8 cellular contexts compared by ENCODE assay signal in genomic region chrX:119698835-119699234, GRCh38. TPM values are rescaled to one million over a fixed set of nuclear protein-coding genes. Genes with fewer than 3 reads are reported as not detected.
A peak's percentile ranks its signal among the peaks of the same experiment; 100 is the strongest.
DNase-seq lines count a peak whose midpoint lies in the region; ATAC-seq and TF ChIP-seq lines count a peak whose summit lies in the region.

No MANE protein-coding gene starts in this region.

- H3K27ac ChIP-seq in AG04450 (ENCODE audit: low read depth, low read length) (no peak overlapping the region), tibial artery (no peak overlapping the region)

- H3K27me3 ChIP-seq in AG04450 (ENCODE audit: control insufficient read depth, insufficient read depth, low read length) (no peaks in the 10 kb centered on the region), tibial artery (no peaks in the 10 kb centered on the region)

- POLR2A ChIA-PET in AG04450 (lab: Yijun Ruan, JAX) = no interaction called here
- POLR2A ChIA-PET in GM10248 (lab: Yijun Ruan, JAX) = no interaction called here

- H3K9me3 ChIP-seq in AG04450 (ENCODE audit: control insufficient read depth, insufficient read depth, low read length) (no peaks in the 10 kb centered on the region), tibial artery (no peaks in the 10 kb centered on the region)

- H3K9me3 Mint-ChIP-seq in activated naive CD8-positive, alpha-beta T cell treated with anti-CD3 and anti-CD28 coated beads, Interleukin-2, amount 50 U/mL, for 24 hours = no peaks in the 10 kb centered on the region

- DNase-seq in AG04450 (ENCODE audit: low read depth, low spot score) (no peak), GM10248 (ENCODE audit: extremely low spot score) (no peak), NCI-H1694 treated with DMSO at 0.1 percent for 48 hours (lab: John Stamatoyannopoulos, UW) (peak; percentile 32), kidney tubule cell (ENCODE audit: low spot score) (peak; percentile 62), tibial artery (no peak), NCI-H2107 treated with DMSO at 0.1 percent for 48 hours (lab: John Stamatoyannopoulos, UW; ENCODE audit: unreplicated experiment) (no peak)
- DNase-seq in activated naive CD8-positive, alpha-beta T cell treated with anti-CD3 and anti-CD28 coated beads, Interleukin-2, amount 50 U/mL, for 24 hours = no peak

- no peaks in the 10 kb centered on the region for H3K4me1 Mint-ChIP-seq in activated naive CD8-positive, alpha-beta T cell treated with anti-CD3 and anti-CD28 coated beads, Interleukin-2, amount 50 U/mL, for 24 hours

- H3K4me3 Mint-ChIP-seq in activated naive CD8-positive, alpha-beta T cell treated with anti-CD3 and anti-CD28 coated beads, Interleukin-2, amount 50 U/mL, for 24 hours = no peak overlapping the region

- H3K4me1 ChIP-seq in tibial artery = peaks cover 0 to 5% (median 0%) of the 10 kb centered on the region in 4 donors

- no peak overlapping the region for H3K27ac Mint-ChIP-seq in activated naive CD8-positive, alpha-beta T cell treated with anti-CD3 and anti-CD28 coated beads, Interleukin-2, amount 50 U/mL, for 24 hours

- intact Hi-C loops in tibial artery (cut with DNase I; ENCODE audit: low total_unique reads) = no loop called here

- no peaks in the 10 kb centered on the region for H3K36me3 Mint-ChIP-seq in activated naive CD8-positive, alpha-beta T cell treated with anti-CD3 and anti-CD28 coated beads, Interleukin-2, amount 50 U/mL, for 24 hours (ENCODE audit: low read depth)

- peak; percentile 66 for TF ChIP-seq CTCF in AG04450 (IDR thresholded peaks at IDR 0.05; ENCODE audit: low read depth, low read length)
- peak; percentile 45 for TF ChIP-seq CTCF in GM10248 (IDR thresholded peaks at IDR 0.05; ENCODE audit: control extremely low read depth, extremely low read depth, low read depth, missing control alignments)
- peak in 1 of 2 experiments; percentile 43 for TF ChIP-seq CTCF in tibial artery (IDR thresholded peaks at IDR 0.05)

- CTCF ChIA-PET in AG04450 (lab: Charles Lee) = interaction anchor here (0.6 to 1.9 kb wide), 13 partner anchors 11 to 172 kb away, joined by 3 to 10 read pairs (median 4); no protein-coding TSS in a partner anchor
- CTCF ChIA-PET in GM10248 (lab: Yijun Ruan, JAX) = interaction anchor here (0.6 to 2.3 kb wide), 10 partner anchors 10 to 81 kb away, joined by 3 to 9 read pairs (median 3); no protein-coding TSS in a partner anchor

- ATAC-seq in activated naive CD8-positive, alpha-beta T cell treated with anti-CD3 and anti-CD28 coated beads, Interleukin-2, amount 50 U/mL, for 24 hours = peak; percentile 43
- ATAC-seq in HG03469 (IDR thresholded peaks at IDR 0.05; ENCODE audit: unreplicated experiment) = no peak

- H3K4me3 ChIP-seq in AG04450 (ENCODE audit: low read depth, low read length) = no peak overlapping the region
- H3K4me3 ChIP-seq in tibial artery = no peak overlapping the region

- H3K36me3 ChIP-seq in tibial artery = no peaks in the 10 kb centered on the region

- H3K27me3 Mint-ChIP-seq in activated naive CD8-positive, alpha-beta T cell treated with anti-CD3 and anti-CD28 coated beads, Interleukin-2, amount 50 U/mL, for 24 hours = no peaks in the 10 kb centered on the region

RNA-seq across cellular contexts. Expression of gene SEPTIN6, which starts 5.9 kb away (rescaled TPM):
- polyA plus RNA-seq in AG04450 (2011; rRNA removed) = 34.4 and 37.0 TPM in 2 replicates
- polyA minus RNA-seq in AG04450 (2011; rRNA and poly(A)+ RNA removed) = 37.2 and 41.8 TPM in 2 replicates

RNA-seq across cellular contexts. Expression of gene SOWAHD, which starts 59.6 kb away (rescaled TPM):
- 0.25 and 0.31 TPM in 2 replicates for polyA plus RNA-seq in AG04450 (2011; rRNA removed)
- 0.14 and 0.17 TPM in 2 replicates for polyA minus RNA-seq in AG04450 (2011; rRNA and poly(A)+ RNA removed)

Comparison
In these comparisons a context has a peak if more than half of its experiments do, and no peak if none do; other contexts are left out.
1. DNase-seq: peak in NCI-H1694 treated with DMSO at 0.1 percent for 48 hours (single experiment) and kidney tubule cell (single experiment); none in AG04450 (single experiment), GM10248 (single experiment), activated naive CD8-positive, alpha-beta T cell treated with anti-CD3 and anti-CD28 coated beads, Interleukin-2, amount 50 U/mL, for 24 hours (single experiment), tibial artery (0 of 2) and NCI-H2107 treated with DMSO at 0.1 percent for 48 hours (single experiment).